ENCODE assay signal across 27 cellular contexts in the genomic region with DNA sequence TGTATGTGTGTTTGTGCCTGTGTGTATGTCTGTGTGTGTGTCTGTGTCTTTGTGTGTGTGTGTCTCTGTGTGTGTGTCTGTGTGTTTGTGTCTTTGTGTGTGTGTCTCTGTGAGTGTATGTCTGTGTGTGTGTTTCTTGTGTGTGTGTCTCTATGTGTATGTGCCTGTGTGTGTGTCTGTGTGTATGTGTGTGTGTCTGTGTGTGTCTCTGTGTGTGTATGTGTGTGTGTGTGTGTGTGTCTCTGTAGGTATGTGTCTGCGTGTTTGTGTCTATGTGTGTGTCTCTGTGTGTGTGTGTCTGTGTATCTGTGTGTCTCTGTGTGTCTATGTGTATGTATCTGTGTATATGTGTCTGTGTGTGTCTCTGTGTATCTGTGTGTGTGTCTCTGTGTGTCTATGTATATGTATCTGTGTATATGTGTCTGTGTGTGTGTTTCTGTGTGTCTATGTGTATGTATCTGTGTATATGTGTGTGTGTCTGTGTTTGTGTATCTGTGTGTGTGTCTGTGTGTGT.
"Had no signal": no experiment of that assay in that cellular context is flagged by ENCODE, and none has a peak within 500 bp of the region (broad histone marks: within the 10 kb centered on the region; RNA-seq: fewer than 3 reads in every experiment).

No MANE protein-coding gene starts in this region.

- H3K27ac Mint-ChIP-seq: natural killer cell; stimulated activated naive B cell treated with anti-CD40 and anti-IgM and Interleukin-4, amounts not matched to agents 10 μg/mL and 1 μg/mL and 100 μg/mL, for 72 hours; stimulated activated naive CD8-positive, alpha-beta T cell treated with anti-CD3 and anti-CD28 coated beads, Interleukin-15, Interleukin-2, amounts not matched to agents 100 ng/mL and 50 ng/mL, for 24 hours had no signal

- H3K27ac ChIP-seq: coronary artery, esophagus muscularis mucosa, heart right ventricle, lower lobe of right lung, ovary, psoas muscle, skin epidermis, thoracic aorta, tibial nerve, upper lobe of right lung, vagina had no signal

- DNase-seq: dermis blood vessel endothelial cell; effector memory CD4-positive, alpha-beta T cell; foreskin melanocyte; glutamatergic neuron; heart right ventricle; hippocampal formation; left ventricle myocardium superior; lower lobe of right lung; natural killer cell; occipital lobe; ovary; posterior cingulate gyrus; psoas muscle; right cardiac atrium; stimulated activated CD4-positive, alpha-beta T cell treated with anti-CD3 and anti-CD28 coated beads, Interleukin-15, amount 100 ng/mL, for 24 hours; stimulated activated CD4-positive, alpha-beta T cell treated with anti-CD3 and anti-CD28 coated beads, Interleukin-2, amount 100 ng/mL, for 48 hours; stimulated activated naive B cell treated with anti-CD40 and anti-IgM and Interleukin-4, amounts not matched to agents 10 μg/mL and 1 μg/mL and 100 μg/mL, for 72 hours had no signal

- ATAC-seq: heart right ventricle; left ventricle myocardium superior; psoas muscle; right cardiac atrium; stimulated activated naive B cell treated with anti-CD40 and anti-IgM and Interleukin-4, amounts not matched to agents 10 μg/mL and 1 μg/mL and 100 μg/mL, for 72 hours had no signal

- H3K36me3 Mint-ChIP-seq: natural killer cell; stimulated activated naive B cell treated with anti-CD40 and anti-IgM and Interleukin-4, amounts not matched to agents 10 μg/mL and 1 μg/mL and 100 μg/mL, for 72 hours had no signal

- FAIRE-seq: endothelial cell of umbilical vein, islet of Langerhans had no signal

- H3K9me3 ChIP-seq: lower lobe of right lung, ovary, psoas muscle, thoracic aorta, tibial nerve, upper lobe of right lung, vagina had no signal

- H3K4me3 Mint-ChIP-seq: natural killer cell; stimulated activated naive B cell treated with anti-CD40 and anti-IgM and Interleukin-4, amounts not matched to agents 10 μg/mL and 1 μg/mL and 100 μg/mL, for 72 hours; stimulated activated naive CD8-positive, alpha-beta T cell treated with anti-CD3 and anti-CD28 coated beads, Interleukin-15, Interleukin-2, amounts not matched to agents 100 ng/mL and 50 ng/mL, for 24 hours had no signal

- H3K4me1 ChIP-seq: esophagus muscularis mucosa, heart right ventricle, lower lobe of right lung, psoas muscle, tibial nerve, upper lobe of right lung, vagina had no signal

- H3K4me3 ChIP-seq: coronary artery, esophagus muscularis mucosa, heart right ventricle, lower lobe of right lung, ovary, psoas muscle, skin epidermis, thoracic aorta, tibial nerve, upper lobe of right lung, vagina had no signal

- H3K27me3 Mint-ChIP-seq: stimulated activated naive B cell treated with anti-CD40 and anti-IgM and Interleukin-4, amounts not matched to agents 10 μg/mL and 1 μg/mL and 100 μg/mL, for 72 hours; stimulated activated naive CD8-positive, alpha-beta T cell treated with anti-CD3 and anti-CD28 coated beads, Interleukin-15, Interleukin-2, amounts not matched to agents 100 ng/mL and 50 ng/mL, for 24 hours had no signal

- H3K9me3 Mint-ChIP-seq: natural killer cell; stimulated activated naive B cell treated with anti-CD40 and anti-IgM and Interleukin-4, amounts not matched to agents 10 μg/mL and 1 μg/mL and 100 μg/mL, for 72 hours; stimulated activated naive CD8-positive, alpha-beta T cell treated with anti-CD3 and anti-CD28 coated beads, Interleukin-15, Interleukin-2, amounts not matched to agents 100 ng/mL and 50 ng/mL, for 24 hours had no signal

- H3K36me3 ChIP-seq: esophagus muscularis mucosa, heart right ventricle, lower lobe of right lung, ovary, thoracic aorta, tibial nerve, upper lobe of right lung, vagina had no signal

- H3K27me3 ChIP-seq: ovary, tibial nerve, upper lobe of right lung, vagina had no signal

- H3K4me1 Mint-ChIP-seq: natural killer cell; stimulated activated naive B cell treated with anti-CD40 and anti-IgM and Interleukin-4, amounts not matched to agents 10 μg/mL and 1 μg/mL and 100 μg/mL, for 72 hours had no signal
